2 cellular contexts compared by ENCODE assay signal in the genomic region with DNA sequence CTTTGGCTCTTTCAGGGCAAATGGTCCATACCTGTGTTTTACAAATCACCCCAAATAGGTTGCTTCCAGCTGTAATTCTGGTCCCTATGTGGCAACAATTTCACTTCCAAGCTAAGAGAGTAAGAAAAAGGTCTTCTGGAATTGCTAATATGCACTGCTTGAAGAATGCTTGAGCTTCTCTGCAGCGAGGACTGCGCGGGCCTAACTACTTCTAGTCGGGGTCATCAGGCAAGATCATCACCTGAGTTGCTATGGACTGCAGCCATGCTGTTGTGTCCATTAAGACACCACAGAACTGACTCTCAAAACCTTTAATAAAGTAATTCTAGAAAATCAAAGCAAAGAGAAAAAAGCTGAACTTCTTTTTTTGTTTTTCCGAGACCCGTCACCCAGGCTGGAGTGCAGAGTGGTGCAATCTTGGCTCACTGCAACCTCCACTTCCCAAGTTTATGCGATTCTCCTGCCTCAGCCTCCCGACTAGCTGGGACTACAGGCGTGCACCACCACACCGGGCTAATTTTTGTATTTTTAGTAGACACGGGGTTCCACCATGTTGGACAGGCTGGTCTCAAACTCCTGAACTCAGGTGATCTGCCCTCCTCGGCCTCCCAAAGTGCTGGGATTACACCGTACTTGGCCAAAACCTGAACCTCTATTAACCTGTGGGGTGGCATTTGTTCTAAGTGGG.
TF ChIP-seq lines count a peak whose summit lies in the region.

No MANE protein-coding gene starts in this region.

TF ChIP-seq in HCT116, 20 proteins besides CTCF, POLR2A, EP300 and RAD21:
- TF ChIP-seq ELF1 (IDR thresholded peaks at IDR 0.05; ENCODE audit: borderline replicate concordance, low read depth) (no peak), EZH2 (IDR thresholded peaks at IDR 0.05) (no peak), ZNF274 (IDR thresholded peaks at IDR 0.05; ENCODE audit: low read depth, low read length) (no peak), SIN3A (IDR thresholded peaks at IDR 0.05; ENCODE audit: low read depth) (no peak), EZH2phosphoT487 (IDR thresholded peaks at IDR 0.05; ENCODE audit: borderline replicate concordance) (no peak), TCF7L2 (IDR thresholded peaks at IDR 0.05; ENCODE audit: borderline replicate concordance, extremely low read depth, insufficient read depth, insufficient read length) (no peak), JUND (IDR thresholded peaks at IDR 0.05) (no peak), SP1 (IDR thresholded peaks at IDR 0.05; ENCODE audit: low read depth) (no peak), YY1 (IDR thresholded peaks at IDR 0.05; ENCODE audit: extremely low read depth, insufficient replicate concordance, low read depth, low read length) (no peak), ZFX (IDR thresholded peaks at IDR 0.05) (no peak), POLR2AphosphoS5 (IDR thresholded peaks at IDR 0.05; ENCODE audit: low read depth, low read length) (no peak), FOSL1 (IDR thresholded peaks at IDR 0.05; ENCODE audit: low read depth) (no peak)
- TF ChIP-seq, protein P1, sequence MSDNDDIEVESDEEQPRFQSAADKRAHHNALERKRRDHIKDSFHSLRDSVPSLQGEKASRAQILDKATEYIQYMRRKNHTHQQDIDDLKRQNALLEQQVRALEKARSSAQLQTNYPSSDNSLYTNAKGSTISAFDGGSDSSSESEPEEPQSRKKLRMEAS (IDR thresholded peaks at IDR 0.05), result no peak
- TF ChIP-seq, protein P2, sequence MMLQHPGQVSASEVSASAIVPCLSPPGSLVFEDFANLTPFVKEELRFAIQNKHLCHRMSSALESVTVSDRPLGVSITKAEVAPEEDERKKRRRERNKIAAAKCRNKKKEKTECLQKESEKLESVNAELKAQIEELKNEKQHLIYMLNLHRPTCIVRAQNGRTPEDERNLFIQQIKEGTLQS (IDR thresholded peaks at IDR 0.05), result no peak
- TF ChIP-seq, protein P3, sequence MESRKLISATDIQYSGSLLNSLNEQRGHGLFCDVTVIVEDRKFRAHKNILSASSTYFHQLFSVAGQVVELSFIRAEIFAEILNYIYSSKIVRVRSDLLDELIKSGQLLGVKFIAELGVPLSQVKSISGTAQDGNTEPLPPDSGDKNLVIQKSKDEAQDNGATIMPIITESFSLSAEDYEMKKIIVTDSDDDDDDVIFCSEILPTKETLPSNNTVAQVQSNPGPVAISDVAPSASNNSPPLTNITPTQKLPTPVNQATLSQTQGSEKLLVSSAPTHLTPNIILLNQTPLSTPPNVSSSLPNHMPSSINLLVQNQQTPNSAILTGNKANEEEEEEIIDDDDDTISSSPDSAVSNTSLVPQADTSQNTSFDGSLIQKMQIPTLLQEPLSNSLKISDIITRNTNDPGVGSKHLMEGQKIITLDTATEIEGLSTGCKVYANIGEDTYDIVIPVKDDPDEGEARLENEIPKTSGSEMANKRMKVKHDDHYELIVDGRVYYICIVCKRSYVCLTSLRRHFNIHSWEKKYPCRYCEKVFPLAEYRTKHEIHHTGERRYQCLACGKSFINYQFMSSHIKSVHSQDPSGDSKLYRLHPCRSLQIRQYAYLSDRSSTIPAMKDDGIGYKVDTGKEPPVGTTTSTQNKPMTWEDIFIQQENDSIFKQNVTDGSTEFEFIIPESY (IDR thresholded peaks at IDR 0.05; ENCODE audit: extremely low read depth, insufficient replicate concordance, low read length), result no peak
- TF ChIP-seq, protein P4, sequence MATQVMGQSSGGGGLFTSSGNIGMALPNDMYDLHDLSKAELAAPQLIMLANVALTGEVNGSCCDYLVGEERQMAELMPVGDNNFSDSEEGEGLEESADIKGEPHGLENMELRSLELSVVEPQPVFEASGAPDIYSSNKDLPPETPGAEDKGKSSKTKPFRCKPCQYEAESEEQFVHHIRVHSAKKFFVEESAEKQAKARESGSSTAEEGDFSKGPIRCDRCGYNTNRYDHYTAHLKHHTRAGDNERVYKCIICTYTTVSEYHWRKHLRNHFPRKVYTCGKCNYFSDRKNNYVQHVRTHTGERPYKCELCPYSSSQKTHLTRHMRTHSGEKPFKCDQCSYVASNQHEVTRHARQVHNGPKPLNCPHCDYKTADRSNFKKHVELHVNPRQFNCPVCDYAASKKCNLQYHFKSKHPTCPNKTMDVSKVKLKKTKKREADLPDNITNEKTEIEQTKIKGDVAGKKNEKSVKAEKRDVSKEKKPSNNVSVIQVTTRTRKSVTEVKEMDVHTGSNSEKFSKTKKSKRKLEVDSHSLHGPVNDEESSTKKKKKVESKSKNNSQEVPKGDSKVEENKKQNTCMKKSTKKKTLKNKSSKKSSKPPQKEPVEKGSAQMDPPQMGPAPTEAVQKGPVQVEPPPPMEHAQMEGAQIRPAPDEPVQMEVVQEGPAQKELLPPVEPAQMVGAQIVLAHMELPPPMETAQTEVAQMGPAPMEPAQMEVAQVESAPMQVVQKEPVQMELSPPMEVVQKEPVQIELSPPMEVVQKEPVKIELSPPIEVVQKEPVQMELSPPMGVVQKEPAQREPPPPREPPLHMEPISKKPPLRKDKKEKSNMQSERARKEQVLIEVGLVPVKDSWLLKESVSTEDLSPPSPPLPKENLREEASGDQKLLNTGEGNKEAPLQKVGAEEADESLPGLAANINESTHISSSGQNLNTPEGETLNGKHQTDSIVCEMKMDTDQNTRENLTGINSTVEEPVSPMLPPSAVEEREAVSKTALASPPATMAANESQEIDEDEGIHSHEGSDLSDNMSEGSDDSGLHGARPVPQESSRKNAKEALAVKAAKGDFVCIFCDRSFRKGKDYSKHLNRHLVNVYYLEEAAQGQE (IDR thresholded peaks at IDR 0.05; ENCODE audit: low read depth), result no peak

TF ChIP-seq in GM12891, 5 proteins besides CTCF, POLR2A, EP300 and RAD21:
- no peak for TF ChIP-seq TAF1 (IDR thresholded peaks at IDR 0.05; ENCODE audit: low read depth, low read length)
- no peak for TF ChIP-seq POLR2AphosphoS5 (IDR thresholded peaks at IDR 0.05; ENCODE audit: low read depth, low read length)
- TF ChIP-seq PAX5 (IDR thresholded peaks at IDR 0.05; ENCODE audit: insufficient read depth, low read length, severe bottlenecking), result no peak
- TF ChIP-seq SPI1 (IDR thresholded peaks at IDR 0.05; ENCODE audit: low read depth, low read length), result no peak
- no peak for TF ChIP-seq POU2F2 (IDR thresholded peaks at IDR 0.05; ENCODE audit: low read depth, low read length)
